13 cellular contexts compared by ENCODE assay signal in genomic region chr15:90987561-90988141, GRCh38. TPM values are rescaled to one million over a fixed set of nuclear protein-coding genes. Genes with fewer than 3 reads are reported as not detected.
DNase-seq lines count a peak whose midpoint lies in the region; ATAC-seq and TF ChIP-seq lines count a peak whose summit lies in the region.
"Had no signal": no experiment of that assay in that cellular context is flagged by ENCODE, and none has a peak within 500 bp of the region (broad histone marks: within the 10 kb centered on the region; RNA-seq: fewer than 3 reads in every experiment).

No MANE protein-coding gene starts in this region.

- peaks cover 43% of the 10 kb centered on the region for H3K36me3 Mint-ChIP-seq in activated CD4-positive, alpha-beta T cell treated with anti-CD3 and anti-CD28 coated beads, Interleukin-2, amount 10 ng/mL, durations not matched to agents 7 days and 5 days (ENCODE audit: low read depth)
- H3K36me3 Mint-ChIP-seq in endodermal cell (ENCODE audit: low read depth) = peaks cover 17% of the 10 kb centered on the region
- peaks cover 35% of the 10 kb centered on the region for H3K36me3 Mint-ChIP-seq in stimulated activated effector memory CD8-positive, alpha-beta T cell treated with anti-CD3 and anti-CD28 coated beads, Interleukin-12 subunit alpha, Interleukin-12 subunit beta, amount 100 ng/mL, for 72 hours

- peaks cover 3% of the 10 kb centered on the region for H3K4me1 ChIP-seq in endodermal cell (ENCODE audit: control insufficient read depth, insufficient read depth, low read length)

- H3K36me3 ChIP-seq in endodermal cell (ENCODE audit: control insufficient read depth, insufficient read depth, low read length) = peaks cover 25% of the 10 kb centered on the region

- H3K4me3 ChIP-seq in endodermal cell (ENCODE audit: low read length) = no peak overlapping the region

- no peak for ATAC-seq in stimulated activated effector memory CD8-positive, alpha-beta T cell treated with anti-CD3 and anti-CD28 coated beads, Interleukin-12 subunit alpha, Interleukin-12 subunit beta, amount 100 ng/mL, for 72 hours
- no peak for ATAC-seq in GM21381 (IDR thresholded peaks at IDR 0.05; ENCODE audit: unreplicated experiment)
- ATAC-seq: left ventricle myocardium superior had no signal

- H3K9ac ChIP-seq in endodermal cell (ENCODE audit: extremely low read depth, low read length, poor library complexity, severe bottlenecking) = no peak overlapping the region

- H3K27ac ChIP-seq in endodermal cell (ENCODE audit: low read depth, low read length) = no peak overlapping the region

- H3K27me3 ChIP-seq in endodermal cell (ENCODE audit: control insufficient read depth, insufficient read depth, low read length, poor library complexity, severe bottlenecking) = no peaks in the 10 kb centered on the region

- H3K4me3 Mint-ChIP-seq in activated CD4-positive, alpha-beta T cell treated with anti-CD3 and anti-CD28 coated beads, Interleukin-2, amount 10 ng/mL, durations not matched to agents 7 days and 5 days = no peak overlapping the region
- H3K4me3 Mint-ChIP-seq in endodermal cell = no peak overlapping the region
- H3K4me3 Mint-ChIP-seq in stimulated activated effector memory CD8-positive, alpha-beta T cell treated with anti-CD3 and anti-CD28 coated beads, Interleukin-12 subunit alpha, Interleukin-12 subunit beta, amount 100 ng/mL, for 72 hours = no peak overlapping the region

- no peaks in the 10 kb centered on the region for H3K9me3 ChIP-seq in endodermal cell (ENCODE audit: control insufficient read depth, low read length)

- CTCF ChIA-PET in activated CD4-positive, alpha-beta T cell treated with anti-CD3 and anti-CD28 coated beads, Interleukin-2, amount 10 ng/mL, durations not matched to agents 7 days and 5 days (lab: Charles Lee) = interaction anchor here (0.6 to 2.0 kb wide), 5 partner anchors 35 to 183 kb away, joined by 3 to 5 read pairs (median 4); partner anchors contain the start of genes HDDC3 and VPS33B

- H3K4me1 Mint-ChIP-seq in activated CD4-positive, alpha-beta T cell treated with anti-CD3 and anti-CD28 coated beads, Interleukin-2, amount 10 ng/mL, durations not matched to agents 7 days and 5 days = peaks cover 69% of the 10 kb centered on the region
- peaks cover 26% of the 10 kb centered on the region for H3K4me1 Mint-ChIP-seq in endodermal cell
- H3K4me1 Mint-ChIP-seq in stimulated activated effector memory CD8-positive, alpha-beta T cell treated with anti-CD3 and anti-CD28 coated beads, Interleukin-12 subunit alpha, Interleukin-12 subunit beta, amount 100 ng/mL, for 72 hours = peaks cover 22% of the 10 kb centered on the region

- H3K9me3 Mint-ChIP-seq in activated CD4-positive, alpha-beta T cell treated with anti-CD3 and anti-CD28 coated beads, Interleukin-2, amount 10 ng/mL, durations not matched to agents 7 days and 5 days = no peaks in the 10 kb centered on the region
- no peaks in the 10 kb centered on the region for H3K9me3 Mint-ChIP-seq in endodermal cell
- no peaks in the 10 kb centered on the region for H3K9me3 Mint-ChIP-seq in stimulated activated effector memory CD8-positive, alpha-beta T cell treated with anti-CD3 and anti-CD28 coated beads, Interleukin-12 subunit alpha, Interleukin-12 subunit beta, amount 100 ng/mL, for 72 hours

- POLR2A ChIA-PET in activated CD4-positive, alpha-beta T cell treated with anti-CD3 and anti-CD28 coated beads, Interleukin-2, amount 10 ng/mL, durations not matched to agents 7 days and 5 days (lab: Charles Lee) = no interaction called here

- peak overlapping the region; percentile 15 for H3K27ac Mint-ChIP-seq in activated CD4-positive, alpha-beta T cell treated with anti-CD3 and anti-CD28 coated beads, Interleukin-2, amount 10 ng/mL, durations not matched to agents 7 days and 5 days
- peak overlapping the region; percentile 76 for H3K27ac Mint-ChIP-seq in endodermal cell
- peak overlapping the region; percentile 42 for H3K27ac Mint-ChIP-seq in stimulated activated effector memory CD8-positive, alpha-beta T cell treated with anti-CD3 and anti-CD28 coated beads, Interleukin-12 subunit alpha, Interleukin-12 subunit beta, amount 100 ng/mL, for 72 hours

- DNase-seq in activated CD4-positive, alpha-beta T cell treated with anti-CD3 and anti-CD28 coated beads, Interleukin-2, amount 10 ng/mL, durations not matched to agents 7 days and 5 days = no peak
- no peak for DNase-seq in activated CD4-positive, alpha-beta T cell treated with anti-CD3 and anti-CD28 coated beads for 4 hours
- DNase-seq in NCI-H526 treated with DMSO at 0.1 percent for 48 hours (lab: John Stamatoyannopoulos, UW) = peak; percentile 19
- DNase-seq in endodermal cell = no peak
- DNase-seq in stimulated activated effector memory CD8-positive, alpha-beta T cell treated with anti-CD3 and anti-CD28 coated beads, Interleukin-12 subunit alpha, Interleukin-12 subunit beta, amount 100 ng/mL, for 72 hours (ENCODE audit: low spot score in 2 of 2) = no peak
- no peak for DNase-seq in stimulated activated CD4-positive, alpha-beta T cell treated with anti-CD3 and anti-CD28 coated beads, Interleukin-12 subunit alpha, Interleukin-12 subunit beta, amount 100 ng/mL, for 4 hours
- DNase-seq in NOMO-1 (lab: John Stamatoyannopoulos, UW; ENCODE audit: unreplicated experiment in 2 of 2) = no peak
- DNase-seq: activated T-cell treated with anti-CD3 and anti-CD28 coated beads for 4 hours; amygdala; effector CD4-positive, alpha-beta T cell; left ventricle myocardium superior; NCI-H2081 had no signal

- TF ChIP-seq CTCF in endodermal cell (conservative IDR thresholded peaks at IDR 0.05) = no peak

- WGBS in endodermal cell (ENCODE audit: insufficient coverage in 1 of 2, insufficient read length in 1 of 2), 2 experiments = 80 to 85% methylated on average over 3 to 7 of the region's 7 CpGs

- H3K27me3 Mint-ChIP-seq in activated CD4-positive, alpha-beta T cell treated with anti-CD3 and anti-CD28 coated beads, Interleukin-2, amount 10 ng/mL, durations not matched to agents 7 days and 5 days = no peaks in the 10 kb centered on the region
- H3K27me3 Mint-ChIP-seq in endodermal cell (ENCODE audit: insufficient read depth) = no peaks in the 10 kb centered on the region

RNA-seq across cellular contexts. Expression of gene PRC1, which starts 6.7 kb away (rescaled TPM):
- total RNA-seq in activated CD4-positive, alpha-beta T cell treated with anti-CD3 and anti-CD28 coated beads, Interleukin-2, amount 10 ng/mL, durations not matched to agents 7 days and 5 days = 100 to 1,000 TPM; 179 to 196 TPM
- 100 to 1,000 TPM in 1 of 2 donors, 10 to 100 TPM in 1; 67.3 to 127 TPM for total RNA-seq in endodermal cell
- 190 TPM for polyA plus RNA-seq in endodermal cell (2013, experiment 1 of 2)
- 187 TPM for polyA plus RNA-seq in endodermal cell (2013, experiment 2 of 2)

RNA-seq across cellular contexts. Expression of gene RCCD1, which starts 33.0 kb away (rescaled TPM):
- total RNA-seq in activated CD4-positive, alpha-beta T cell treated with anti-CD3 and anti-CD28 coated beads, Interleukin-2, amount 10 ng/mL, durations not matched to agents 7 days and 5 days = 10 to 100 TPM; 30.8 to 35.9 TPM
- 10 to 100 TPM; 19.8 to 20.9 TPM for total RNA-seq in endodermal cell
- 20.6 TPM for polyA plus RNA-seq in endodermal cell (2013, experiment 1 of 2)
- 16.9 TPM for polyA plus RNA-seq in endodermal cell (2013, experiment 2 of 2)

RNA-seq across cellular contexts. Expression of gene VPS33B, which starts 34.7 kb away (rescaled TPM):
- total RNA-seq in activated CD4-positive, alpha-beta T cell treated with anti-CD3 and anti-CD28 coated beads, Interleukin-2, amount 10 ng/mL, durations not matched to agents 7 days and 5 days = 10 to 100 TPM; 17.9 to 19.7 TPM
- 10 to 100 TPM; 22.4 to 25.0 TPM for total RNA-seq in endodermal cell
- 22.3 TPM for polyA plus RNA-seq in endodermal cell (2013, experiment 1 of 2)
- polyA plus RNA-seq in endodermal cell (2013, experiment 2 of 2) = 16.8 TPM

RNA-seq across cellular contexts. Expression of gene UNC45A, which starts 52.6 kb away (rescaled TPM):
- total RNA-seq in activated CD4-positive, alpha-beta T cell treated with anti-CD3 and anti-CD28 coated beads, Interleukin-2, amount 10 ng/mL, durations not matched to agents 7 days and 5 days = 10 to 100 TPM; 59.3 to 69.8 TPM
- 10 to 100 TPM; 92.5 to 96.6 TPM for total RNA-seq in endodermal cell
- polyA plus RNA-seq in endodermal cell (2013, experiment 1 of 2) = 54.1 TPM
- polyA plus RNA-seq in endodermal cell (2013, experiment 2 of 2) = 47.9 TPM

RNA-seq across cellular contexts. Expression of gene HDDC3, which starts 55.3 kb away (rescaled TPM):
- total RNA-seq in activated CD4-positive, alpha-beta T cell treated with anti-CD3 and anti-CD28 coated beads, Interleukin-2, amount 10 ng/mL, durations not matched to agents 7 days and 5 days = 10 to 100 TPM; 22.9 to 26.2 TPM
- total RNA-seq in endodermal cell = 10 to 100 TPM; 15.3 to 21.5 TPM
- polyA plus RNA-seq in endodermal cell (2013, experiment 1 of 2) = 18.1 TPM
- 14.4 TPM for polyA plus RNA-seq in endodermal cell (2013, experiment 2 of 2)

Comparison
In these comparisons a context has a peak if more than half of its experiments do, and no peak if none do; other contexts are left out.
1. H3K27ac Mint-ChIP-seq: peak in every context shown above with its lines; median percentile 76 in endodermal cell; 42 in stimulated activated effector memory CD8-positive, alpha-beta T cell treated with anti-CD3 and anti-CD28 coated beads, Interleukin-12 subunit alpha, Interleukin-12 subunit beta, amount 100 ng/mL, for 72 hours; 15 in activated CD4-positive, alpha-beta T cell treated with anti-CD3 and anti-CD28 coated beads, Interleukin-2, amount 10 ng/mL, durations not matched to agents 7 days and 5 days.